Comparison of ENCODE assay signal across 8 cellular contexts in genomic region chr1:201982082-201982922, GRCh38. TPM values are rescaled to one million over a fixed set of nuclear protein-coding genes. Genes with fewer than 3 reads are reported as not detected.
DNase-seq lines count a peak whose midpoint lies in the region; ATAC-seq and TF ChIP-seq lines count a peak whose summit lies in the region.

RNPEP (plus strand) TSS chr1:201982648; CDS start chr1:201982667, 19 bp downstream.

- H3K36me3 ChIP-seq in neural progenitor cell = no peaks in the 10 kb centered on the region

- H3K9ac ChIP-seq in neural progenitor cell = peak within 1 kb of the TSS; percentile 50

- peak within 1 kb of the TSS; percentile 91 for H3K27ac Mint-ChIP-seq in neural progenitor cell

- no peak within 1 kb of the TSS for H3K27ac ChIP-seq in neural progenitor cell

- H2AFZ ChIP-seq in neural progenitor cell (replicated peaks) = peak within 1 kb of the TSS; percentile 91

- peaks cover 41% of the 10 kb centered on the region for H3K79me2 ChIP-seq in neural progenitor cell (ENCODE audit: low read depth)

- peaks cover 22% of the 10 kb centered on the region for H3K4me1 Mint-ChIP-seq in neural progenitor cell

- H3K27me3 ChIP-seq in neural progenitor cell = peaks cover 15% of the 10 kb centered on the region

- H3K27me3 Mint-ChIP-seq in neural progenitor cell (ENCODE audit: insufficient read depth, low read depth) = peaks cover 7% of the 10 kb centered on the region

- H3K9me3 Mint-ChIP-seq in neural progenitor cell = no peaks in the 10 kb centered on the region

- TF ChIP-seq CTCF in foreskin fibroblast (IDR thresholded peaks at IDR 0.05; ENCODE audit: low read depth, low read length) (no peak), neural progenitor cell (IDR thresholded peaks at IDR 0.05) (no peak)

- H3K4me2 ChIP-seq in neural progenitor cell = peak within 1 kb of the TSS; percentile 91

- peaks cover 24% of the 10 kb centered on the region for H3F3A ChIP-seq in neural progenitor cell (ENCODE audit: low read depth)

- H3K36me3 Mint-ChIP-seq in neural progenitor cell = peaks cover 2% of the 10 kb centered on the region

- H3K9me3 ChIP-seq in neural progenitor cell (ENCODE audit: low read depth) = no peaks in the 10 kb centered on the region

- H3K4me3 Mint-ChIP-seq in neural progenitor cell = peak within 1 kb of the TSS; percentile 98

- ATAC-seq in GM19351 (IDR thresholded peaks at IDR 0.05; ENCODE audit: unreplicated experiment) (peak; percentile 72), HG03520 (IDR thresholded peaks at IDR 0.05; ENCODE audit: unreplicated experiment) (peak; percentile 68)

- DNase-seq in COR-L47 (lab: John Stamatoyannopoulos, UW) (peak; percentile 40), RPMI7951 (ENCODE audit: low read depth) (peak; percentile 64), activated gamma-delta T cell (lab: John Stamatoyannopoulos, UW) (peak; percentile 47), foreskin fibroblast (peak; percentile 63 to 86), neural progenitor cell (ENCODE audit: low spot score) (peak; percentile 81), stromal cell of bone marrow (ENCODE audit: low read depth) (peak; percentile 39)

- H4K20me1 ChIP-seq in neural progenitor cell (ENCODE audit: low read depth) = peaks cover 14% of the 10 kb centered on the region

- H3K4me3 ChIP-seq in foreskin fibroblast (ENCODE audit: low read depth in 1 of 2, low read length in 2 of 2) = peak within 1 kb of the TSS; percentile 63 to 95
- H3K4me3 ChIP-seq in neural progenitor cell = peak within 1 kb of the TSS; percentile 68

- H3K4me1 ChIP-seq in neural progenitor cell = peaks cover 6% of the 10 kb centered on the region

RNA-seq across cellular contexts. Expression of gene RNPEP, which starts in this region (rescaled TPM):
- 46.6 and 55.4 TPM in 2 replicates for total RNA-seq in RPMI7951 (2014; rRNA removed; shearing (Covaris generic))
- total RNA-seq in neural progenitor cell (ENCODE audit: low replicate concordance) = 48.7 and 70.3 TPM in 2 replicates
